10 cellular contexts compared by ENCODE assay signal in genomic region chr6:169213814-169214520, GRCh38. TPM values are rescaled to one million over a fixed set of nuclear protein-coding genes. Genes with fewer than 3 reads are reported as not detected.
DNase-seq lines count a peak whose midpoint lies in the region; ATAC-seq and TF ChIP-seq lines count a peak whose summit lies in the region.
"Had no signal": no experiment of that assay in that cellular context is flagged by ENCODE, and none has a peak within 500 bp of the region (broad histone marks: within the 10 kb centered on the region; RNA-seq: fewer than 3 reads in every experiment).

No MANE protein-coding gene starts in this region.

- 94% methylated on average over 27 of the region's 27 CpGs for WGBS in urinary bladder

- H3K4me1 ChIP-seq in duodenal mucosa (ENCODE audit: control insufficient read depth in 1 of 2, insufficient read depth in 2 of 2, low read length in 2 of 2) (peaks cover 0 to 9% of the 10 kb centered on the region in 2 donors), urinary bladder (ENCODE audit: insufficient read depth) (no peaks in the 10 kb centered on the region), Caco-2 (peaks cover 4% of the 10 kb centered on the region; the same call in 1 of the 2 replicates)

- POLR2A ChIA-PET in naive thymus-derived CD8-positive, alpha-beta T cell (lab: Charles Lee), result interaction anchor here (0.6 to 1.4 kb wide), 10 partner anchors 445 to 1564 kb away, joined by 3 to 7 read pairs (median 4); partner anchors contain the start of gene TBP
- POLR2A ChIA-PET in Caco-2 (lab: Charles Lee), result no interaction called here

- H3K9me3 ChIP-seq in duodenal mucosa (ENCODE audit: control insufficient read depth in 1 of 2, low read length in 2 of 2), result no peaks in the 10 kb centered on the region
- H3K9me3 ChIP-seq in Caco-2, result no peaks in the 10 kb centered on the region

- H3K36me3 Mint-ChIP-seq in activated T-cell treated with anti-CD3 and anti-CD28 coated beads, Interleukin-2, amount 50 U/mL, for 4 hours (ENCODE audit: insufficient read depth), result no peaks in the 10 kb centered on the region
- peaks cover 0 to 23% (median 13%) of the 10 kb centered on the region in 3 donors for H3K36me3 Mint-ChIP-seq in naive thymus-derived CD8-positive, alpha-beta T cell
- no peaks in the 10 kb centered on the region for H3K36me3 Mint-ChIP-seq in Caco-2 (ENCODE audit: insufficient read depth, unreplicated experiment)

- no peaks in the 10 kb centered on the region for H3K27me3 Mint-ChIP-seq in activated T-cell treated with anti-CD3 and anti-CD28 coated beads, Interleukin-2, amount 50 U/mL, for 4 hours (ENCODE audit: low read depth)
- no peaks in the 10 kb centered on the region for H3K27me3 Mint-ChIP-seq in naive thymus-derived CD8-positive, alpha-beta T cell
- peaks cover 5% of the 10 kb centered on the region for H3K27me3 Mint-ChIP-seq in Caco-2 (ENCODE audit: insufficient read depth, unreplicated experiment)

- H3K4me3 ChIP-seq in duodenal mucosa (ENCODE audit: low read depth in 1 of 2, low read length in 2 of 2) (peak overlapping the region in 1 of 2 donors; percentile 59), urinary bladder (ENCODE audit: low read depth, low read length) (no peak overlapping the region), Caco-2 (ENCODE audit: low read depth, low read length) (no peak overlapping the region)

- BruUV-seq in Caco-2 (replicated peaks; lab: Mats Ljungman, UMichigan), result no TSS peak

- intact Hi-C loops in Caco-2 (cut with micrococcal nuclease; ENCODE audit: unreplicated experiment), result no loop called here

- no peaks in the 10 kb centered on the region for H3K36me3 ChIP-seq in duodenal mucosa (ENCODE audit: control insufficient read depth in 1 of 2, insufficient read depth in 2 of 2, low read length in 2 of 2)
- H3K36me3 ChIP-seq in urinary bladder (ENCODE audit: insufficient read depth), result no peaks in the 10 kb centered on the region
- H3K36me3 ChIP-seq in Caco-2 (ENCODE audit: control insufficient read depth, insufficient read depth, low read length), result no peaks in the 10 kb centered on the region
- H3K36me3 ChIP-seq: cardiac muscle cell had no signal

- CTCF ChIA-PET in Caco-2 (lab: Charles Lee), result interaction anchor here (0.7 kb wide), 2 partner anchors 17 to 223 kb away, joined by 3 to 5 read pairs; no protein-coding TSS in a partner anchor

- no peak overlapping the region for H3K9ac ChIP-seq in duodenal mucosa (ENCODE audit: low read depth in 1 of 2, low read length in 2 of 2)

- peaks cover 16% of the 10 kb centered on the region for H3K9me3 Mint-ChIP-seq in activated T-cell treated with anti-CD3 and anti-CD28 coated beads, Interleukin-2, amount 50 U/mL, for 4 hours
- peaks cover 0 to 39% (median 8%) of the 10 kb centered on the region in 9 donors for H3K9me3 Mint-ChIP-seq in naive thymus-derived CD8-positive, alpha-beta T cell
- peaks cover 31% of the 10 kb centered on the region for H3K9me3 Mint-ChIP-seq in Caco-2 (ENCODE audit: unreplicated experiment)

- H3K27me3 ChIP-seq in duodenal mucosa (ENCODE audit: control insufficient read depth in 1 of 2, insufficient read depth in 2 of 2, low read length in 2 of 2), result no peaks in the 10 kb centered on the region
- H3K27me3 ChIP-seq in Caco-2 (replicated peaks; ENCODE audit: control insufficient read depth, insufficient read depth, low read length), result no peaks in the 10 kb centered on the region
- H3K27me3 ChIP-seq: cardiac muscle cell had no signal

- H3K27ac ChIP-seq in duodenal mucosa (ENCODE audit: low read depth, low read length) (peak overlapping the region; percentile 55), urinary bladder (ENCODE audit: low read depth) (peak overlapping the region; percentile 91)
- H3K27ac ChIP-seq: cardiac muscle cell had no signal

- peaks cover 8% of the 10 kb centered on the region for H3K4me1 Mint-ChIP-seq in activated T-cell treated with anti-CD3 and anti-CD28 coated beads, Interleukin-2, amount 50 U/mL, for 4 hours (ENCODE audit: low read depth)
- H3K4me1 Mint-ChIP-seq in naive thymus-derived CD8-positive, alpha-beta T cell, result peaks cover 10 to 16% (median 13%) of the 10 kb centered on the region in 4 donors
- no peaks in the 10 kb centered on the region for H3K4me1 Mint-ChIP-seq in Caco-2 (ENCODE audit: low read depth, unreplicated experiment)

- peak; percentile 24 for DNase-seq in activated T-cell treated with anti-CD3 and anti-CD28 coated beads, Interleukin-2, amount 50 U/mL, for 1 hour
- DNase-seq in activated T-cell treated with anti-CD3 and anti-CD28 coated beads, Interleukin-2, amount 50 U/mL, for 4 hours, result no peak
- DNase-seq in naive thymus-derived CD8-positive, alpha-beta T cell, result peak in 1 of 10 donors; percentile 3
- no peak for DNase-seq in Caco-2
- DNase-seq in T-helper 1 cell, result no peak
- DNase-seq: NCI-H524 had no signal

- TF ChIP-seq CTCF in Caco-2 (IDR thresholded peaks at IDR 0.05; ENCODE audit: insufficient read depth in 1 of 2, low read depth in 1 of 2, low read length in 1 of 2, severe bottlenecking in 1 of 2, unreplicated experiment in 1 of 2), result no peak

- H3K4me3 Mint-ChIP-seq in activated T-cell treated with anti-CD3 and anti-CD28 coated beads, Interleukin-2, amount 50 U/mL, for 4 hours, result no peak overlapping the region
- H3K4me3 Mint-ChIP-seq in naive thymus-derived CD8-positive, alpha-beta T cell, result peak overlapping the region in 3 of 10 donors; percentile 2 to 36 (median 6)
- no peak overlapping the region for H3K4me3 Mint-ChIP-seq in Caco-2 (ENCODE audit: unreplicated experiment)

- H3K27ac Mint-ChIP-seq in naive thymus-derived CD8-positive, alpha-beta T cell, result peak overlapping the region; percentile 40 to 84 (median 62)
- H3K27ac Mint-ChIP-seq in Caco-2 (ENCODE audit: unreplicated experiment), result no peak overlapping the region

- ATAC-seq in activated T-cell treated with anti-CD3 and anti-CD28 coated beads, Interleukin-2, amount 50 U/mL, for 4 hours, result no peak
- no peak for ATAC-seq in naive thymus-derived CD8-positive, alpha-beta T cell
- no peak for ATAC-seq in HG02938 (IDR thresholded peaks at IDR 0.05; ENCODE audit: unreplicated experiment)

RNA-seq across cellular contexts. Expression of gene THBS2, which starts 39.7 kb away (rescaled TPM):
- total RNA-seq in activated T-cell treated with anti-CD3 and anti-CD28 coated beads, Interleukin-2, amount 50 U/mL, for 4 hours, result under 1 TPM in 2 of 3 donors, not detected in 1; 0.05 to 0.18 TPM
- total RNA-seq in naive thymus-derived CD8-positive, alpha-beta T cell, result not detected
- under 1 TPM; 0.02 to 0.06 (median 0.05) TPM for polyA plus RNA-seq in naive thymus-derived CD8-positive, alpha-beta T cell
- total RNA-seq in urinary bladder (140 TPM), Caco-2 (2022) (0.07 TPM in 1 of 2 replicates, not detected in the other)
- polyA plus RNA-seq in urinary bladder, result 22.8 TPM

Comparison
In these comparisons a context has a peak if more than half of its experiments do, and no peak if none do; other contexts are left out.
1. RNA of gene THBS2, which starts 39.7 kb away (total RNA-seq): 140 TPM in urinary bladder (single experiment); 0.07 TPM in Caco-2, 0.05 to 0.18 TPM in activated T-cell treated with anti-CD3 and anti-CD28 coated beads, Interleukin-2, amount 50 U/mL, for 4 hours and not detected in naive thymus-derived CD8-positive, alpha-beta T cell; every median in the first group is over 100 times any median in the second.